21 cellular contexts compared by ENCODE assay signal in the genomic region with DNA sequence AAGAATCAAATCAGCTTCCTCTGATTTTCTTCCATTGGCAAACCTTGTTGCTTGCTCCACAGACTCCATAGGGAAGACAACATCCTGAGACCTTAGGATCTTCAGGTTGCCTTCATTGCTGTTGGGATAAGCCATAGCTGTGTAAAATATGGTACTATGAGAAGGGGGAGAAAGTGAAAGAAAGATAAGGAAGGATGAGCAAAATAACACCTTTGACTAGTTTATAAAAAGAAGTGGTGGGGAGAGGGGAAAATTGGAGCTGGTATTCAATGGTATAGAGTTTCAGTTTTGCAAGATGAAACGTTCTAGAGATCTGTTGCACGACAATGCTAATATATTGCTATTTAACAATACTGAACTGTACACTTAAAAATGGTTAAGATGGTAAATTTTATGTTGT.
A peak's percentile ranks its signal among the peaks of the same experiment; 100 is the strongest.
DNase-seq lines count a peak whose midpoint lies in the region; ATAC-seq and TF ChIP-seq lines count a peak whose summit lies in the region.
"Had no signal": no experiment of that assay in that cellular context is flagged by ENCODE, and none has a peak within 500 bp of the region (broad histone marks: within the 10 kb centered on the region; RNA-seq: fewer than 3 reads in every experiment).

No MANE protein-coding gene starts in this region.

- no peaks in the 10 kb centered on the region for H4K20me1 ChIP-seq in GM23338 (replicated peaks; ENCODE audit: insufficient read depth)

- no peaks in the 10 kb centered on the region for H3K27me3 Mint-ChIP-seq in natural killer cell (ENCODE audit: low read depth in 2 of 2)
- H3K27me3 Mint-ChIP-seq in GM23338 (ENCODE audit: insufficient read depth, low read depth, poor library complexity), result peaks cover 4% of the 10 kb centered on the region
- H3K27me3 Mint-ChIP-seq: B cell had no signal

- H2AFZ ChIP-seq in GM23338, result no peak overlapping the region
- H2AFZ ChIP-seq: PC-9 had no signal

- H3K4me3 Mint-ChIP-seq in natural killer cell (no peak overlapping the region), GM23338 (no peak overlapping the region)
- H3K4me3 Mint-ChIP-seq: B cell; CD8-positive, alpha-beta memory T cell; H9 had no signal

- no peak overlapping the region for H3K4me3 ChIP-seq in GM23338
- H3K4me3 ChIP-seq: PC-9, SJCRH30 had no signal

- H3K79me2 ChIP-seq in GM23338 (replicated peaks; ENCODE audit: insufficient read depth), result no peaks in the 10 kb centered on the region

- H3K4me1 Mint-ChIP-seq in natural killer cell, result no peaks in the 10 kb centered on the region
- no peaks in the 10 kb centered on the region; the same call in 2 of the 3 replicates for H3K4me1 Mint-ChIP-seq in GM23338
- H3K4me1 Mint-ChIP-seq: B cell; CD8-positive, alpha-beta memory T cell; H9 had no signal

- H3K4me2 ChIP-seq in GM23338, result no peak overlapping the region
- H3K4me2 ChIP-seq: PC-9 had no signal

- DNase-seq in caudate nucleus (lab: John Stamatoyannopoulos, UW) (no peak), natural killer cell (no peak), NCI-H82 treated with DMSO at 0.1 percent for 48 hours (lab: John Stamatoyannopoulos, UW; ENCODE audit: unreplicated experiment) (no peak), GM23338 (ENCODE audit: low spot score) (no peak)
- DNase-seq: CD8-positive, alpha-beta memory T cell; DND-41; GDM1; H9; KG1; NCI-H1436; NCI-H2029; NCI-H2171; NCI-H748 treated with DMSO at 0.1 percent for 48 hours; PC-9; SJCRH30; SW 1271 had no signal

- peak overlapping the region; percentile 88 for H3K27ac ChIP-seq in caudate nucleus (ENCODE audit: low read depth, low read length)
- H3K27ac ChIP-seq in temporal lobe (ENCODE audit: low read depth, low read length), result peak overlapping the region; percentile 99
- H3K27ac ChIP-seq in GM23338 (ENCODE audit: low read depth), result no peak overlapping the region
- H3K27ac ChIP-seq: PC-9, SJCRH30 had no signal

- no peaks in the 10 kb centered on the region for H3K36me3 ChIP-seq in GM23338 (ENCODE audit: insufficient read depth)
- H3K36me3 ChIP-seq: SJCRH30 had no signal

- H3K36me3 Mint-ChIP-seq in natural killer cell, result no peaks in the 10 kb centered on the region
- H3K36me3 Mint-ChIP-seq in GM23338 (ENCODE audit: low read depth), result peaks cover 1% of the 10 kb centered on the region
- H3K36me3 Mint-ChIP-seq: CD8-positive, alpha-beta memory T cell had no signal

- H3K4me1 ChIP-seq in GM23338 (ENCODE audit: insufficient read depth), result no peaks in the 10 kb centered on the region

- H3K27ac Mint-ChIP-seq in natural killer cell (no peak overlapping the region), GM23338 (no peak overlapping the region)
- H3K27ac Mint-ChIP-seq: B cell; CD8-positive, alpha-beta memory T cell had no signal

- intact Hi-C loops in natural killer cell (cut with micrococcal nuclease), result no loop called here

- peaks cover 4% of the 10 kb centered on the region; the same call in 1 of the 2 replicates for H3K9me2 ChIP-seq in GM23338 (ENCODE audit: insufficient read depth)

- H3K27me3 ChIP-seq in GM23338 (ENCODE audit: insufficient read depth), result no peaks in the 10 kb centered on the region
- H3K27me3 ChIP-seq: SJCRH30 had no signal

- ATAC-seq in GM18511 (IDR thresholded peaks at IDR 0.05; ENCODE audit: unreplicated experiment) (peak; percentile 34), HG02885 (IDR thresholded peaks at IDR 0.05; ENCODE audit: poor library complexity, unreplicated experiment) (peak; percentile 45), natural killer cell (no peak), GM23338 (no peak), GM18520 (IDR thresholded peaks at IDR 0.05; ENCODE audit: unreplicated experiment) (no peak)

- H3F3A ChIP-seq in GM23338 (replicated peaks; ENCODE audit: low read depth), result no peaks in the 10 kb centered on the region

- peaks cover 5 to 6% of the 10 kb centered on the region in 2 donors for H3K9me3 Mint-ChIP-seq in natural killer cell
- peaks cover 1% of the 10 kb centered on the region for H3K9me3 Mint-ChIP-seq in GM23338

- TF ChIP-seq CTCF in natural killer cell (IDR thresholded peaks at IDR 0.05) (no peak), GM23338 (conservative IDR thresholded peaks at IDR 0.05; ENCODE audit: low read depth in 2 of 2) (no peak)

TF ChIP-seq in GM23338, 12 proteins besides CTCF, POLR2A, EP300 and RAD21 (continues in another document):
- TF ChIP-seq EZH2 (IDR thresholded peaks at IDR 0.05; ENCODE audit: low read depth, unreplicated experiment), result no peak
- TF ChIP-seq, protein P1, sequence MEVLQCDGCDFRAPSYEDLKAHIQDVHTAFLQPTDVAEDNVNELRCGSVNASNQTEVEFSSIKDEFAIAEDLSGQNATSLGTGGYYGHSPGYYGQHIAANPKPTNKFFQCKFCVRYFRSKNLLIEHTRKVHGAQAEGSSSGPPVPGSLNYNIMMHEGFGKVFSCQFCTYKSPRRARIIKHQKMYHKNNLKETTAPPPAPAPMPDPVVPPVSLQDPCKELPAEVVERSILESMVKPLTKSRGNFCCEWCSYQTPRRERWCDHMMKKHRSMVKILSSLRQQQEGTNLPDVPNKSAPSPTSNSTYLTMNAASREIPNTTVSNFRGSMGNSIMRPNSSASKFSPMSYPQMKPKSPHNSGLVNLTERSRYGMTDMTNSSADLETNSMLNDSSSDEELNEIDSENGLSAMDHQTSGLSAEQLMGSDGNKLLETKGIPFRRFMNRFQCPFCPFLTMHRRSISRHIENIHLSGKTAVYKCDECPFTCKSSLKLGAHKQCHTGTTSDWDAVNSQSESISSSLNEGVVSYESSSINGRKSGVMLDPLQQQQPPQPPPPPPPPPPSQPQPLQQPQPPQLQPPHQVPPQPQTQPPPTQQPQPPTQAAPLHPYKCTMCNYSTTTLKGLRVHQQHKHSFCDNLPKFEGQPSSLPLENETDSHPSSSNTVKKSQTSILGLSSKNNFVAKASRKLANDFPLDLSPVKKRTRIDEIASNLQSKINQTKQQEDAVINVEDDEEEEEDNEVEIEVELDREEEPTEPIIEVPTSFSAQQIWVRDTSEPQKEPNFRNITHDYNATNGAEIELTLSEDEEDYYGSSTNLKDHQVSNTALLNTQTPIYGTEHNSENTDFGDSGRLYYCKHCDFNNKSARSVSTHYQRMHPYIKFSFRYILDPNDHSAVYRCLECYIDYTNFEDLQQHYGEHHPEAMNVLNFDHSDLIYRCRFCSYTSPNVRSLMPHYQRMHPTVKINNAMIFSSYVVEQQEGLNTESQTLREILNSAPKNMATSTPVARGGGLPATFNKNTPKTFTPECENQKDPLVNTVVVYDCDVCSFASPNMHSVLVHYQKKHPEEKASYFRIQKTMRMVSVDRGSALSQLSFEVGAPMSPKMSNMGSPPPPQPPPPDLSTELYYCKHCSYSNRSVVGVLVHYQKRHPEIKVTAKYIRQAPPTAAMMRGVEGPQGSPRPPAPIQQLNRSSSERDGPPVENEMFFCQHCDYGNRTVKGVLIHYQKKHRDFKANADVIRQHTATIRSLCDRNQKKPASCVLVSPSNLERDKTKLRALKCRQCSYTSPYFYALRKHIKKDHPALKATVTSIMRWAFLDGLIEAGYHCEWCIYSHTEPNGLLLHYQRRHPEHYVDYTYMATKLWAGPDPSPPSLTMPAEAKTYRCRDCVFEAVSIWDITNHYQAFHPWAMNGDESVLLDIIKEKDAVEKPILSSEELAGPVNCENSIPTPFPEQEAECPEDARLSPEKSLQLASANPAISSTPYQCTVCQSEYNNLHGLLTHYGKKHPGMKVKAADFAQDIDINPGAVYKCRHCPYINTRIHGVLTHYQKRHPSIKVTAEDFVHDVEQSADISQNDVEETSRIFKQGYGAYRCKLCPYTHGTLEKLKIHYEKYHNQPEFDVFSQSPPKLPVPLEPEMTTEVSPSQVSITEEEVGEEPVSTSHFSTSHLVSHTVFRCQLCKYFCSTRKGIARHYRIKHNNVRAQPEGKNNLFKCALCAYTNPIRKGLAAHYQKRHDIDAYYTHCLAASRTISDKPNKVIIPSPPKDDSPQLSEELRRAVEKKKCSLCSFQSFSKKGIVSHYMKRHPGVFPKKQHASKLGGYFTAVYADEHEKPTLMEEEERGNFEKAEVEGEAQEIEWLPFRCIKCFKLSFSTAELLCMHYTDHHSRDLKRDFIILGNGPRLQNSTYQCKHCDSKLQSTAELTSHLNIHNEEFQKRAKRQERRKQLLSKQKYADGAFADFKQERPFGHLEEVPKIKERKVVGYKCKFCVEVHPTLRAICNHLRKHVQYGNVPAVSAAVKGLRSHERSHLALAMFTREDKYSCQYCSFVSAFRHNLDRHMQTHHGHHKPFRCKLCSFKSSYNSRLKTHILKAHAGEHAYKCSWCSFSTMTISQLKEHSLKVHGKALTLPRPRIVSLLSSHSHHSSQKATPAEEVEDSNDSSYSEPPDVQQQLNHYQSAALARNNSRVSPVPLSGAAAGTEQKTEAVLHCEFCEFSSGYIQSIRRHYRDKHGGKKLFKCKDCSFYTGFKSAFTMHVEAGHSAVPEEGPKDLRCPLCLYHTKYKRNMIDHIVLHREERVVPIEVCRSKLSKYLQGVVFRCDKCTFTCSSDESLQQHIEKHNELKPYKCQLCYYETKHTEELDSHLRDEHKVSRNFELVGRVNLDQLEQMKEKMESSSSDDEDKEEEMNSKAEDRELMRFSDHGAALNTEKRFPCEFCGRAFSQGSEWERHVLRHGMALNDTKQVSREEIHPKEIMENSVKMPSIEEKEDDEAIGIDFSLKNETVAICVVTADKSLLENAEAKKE (CRISPR knock-in tag; IDR thresholded peaks at IDR 0.05), result no peak
- no peak for TF ChIP-seq STAT1 (IDR thresholded peaks at IDR 0.05; ENCODE audit: unreplicated experiment)
- no peak for TF ChIP-seq EZH2phosphoT487 (IDR thresholded peaks at IDR 0.05; ENCODE audit: unreplicated experiment)
- TF ChIP-seq ZNF114 (CRISPR knock-in tag; IDR thresholded peaks at IDR 0.05), result no peak
- TF ChIP-seq, protein P2, sequence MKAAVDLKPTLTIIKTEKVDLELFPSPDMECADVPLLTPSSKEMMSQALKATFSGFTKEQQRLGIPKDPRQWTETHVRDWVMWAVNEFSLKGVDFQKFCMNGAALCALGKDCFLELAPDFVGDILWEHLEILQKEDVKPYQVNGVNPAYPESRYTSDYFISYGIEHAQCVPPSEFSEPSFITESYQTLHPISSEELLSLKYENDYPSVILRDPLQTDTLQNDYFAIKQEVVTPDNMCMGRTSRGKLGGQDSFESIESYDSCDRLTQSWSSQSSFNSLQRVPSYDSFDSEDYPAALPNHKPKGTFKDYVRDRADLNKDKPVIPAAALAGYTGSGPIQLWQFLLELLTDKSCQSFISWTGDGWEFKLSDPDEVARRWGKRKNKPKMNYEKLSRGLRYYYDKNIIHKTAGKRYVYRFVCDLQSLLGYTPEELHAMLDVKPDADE (IDR thresholded peaks at IDR 0.05), result no peak

Comparison
In these comparisons a context has a peak if more than half of its experiments do, and no peak if none do; other contexts are left out.
1. ATAC-seq: peak in GM18511 (single experiment) and HG02885 (single experiment); none in natural killer cell (0 of 3), GM23338 (single experiment) and GM18520 (single experiment).